7 cellular contexts compared by ENCODE assay signal in genomic region chr22:44497218-44497903, GRCh38. TPM values are rescaled to one million over a fixed set of nuclear protein-coding genes. Genes with fewer than 3 reads are reported as not detected.
DNase-seq lines count a peak whose midpoint lies in the region; ATAC-seq, FAIRE-seq and TF ChIP-seq lines count a peak whose summit lies in the region.

No MANE protein-coding gene starts in this region.

- no peak for TF ChIP-seq CTCF in RWPE2 (IDR thresholded peaks at IDR 0.05; ENCODE audit: poor library complexity, severe bottlenecking)
- no peak for TF ChIP-seq CTCF in epithelial cell of proximal tubule (conservative IDR thresholded peaks at IDR 0.05; ENCODE audit: low read depth, low read length)

- FAIRE-seq in GM19239 (lab: Jason Lieb, UNC) = no peak

- H3K9me3 ChIP-seq in RWPE2 (ENCODE audit: severe bottlenecking) = no peaks in the 10 kb centered on the region

- H3K27me3 Mint-ChIP-seq in naive thymus-derived CD8-positive, alpha-beta T cell = no peaks in the 10 kb centered on the region

- H3K27ac Mint-ChIP-seq in naive thymus-derived CD8-positive, alpha-beta T cell = peak overlapping the region in 9 of 10 donors; percentile 85 to 99 (median 92)

- H3K36me3 ChIP-seq in RWPE2 (ENCODE audit: low read depth) = peaks cover 21% of the 10 kb centered on the region

- H3K4me1 ChIP-seq in RWPE2 (ENCODE audit: insufficient read depth, poor library complexity, severe bottlenecking) = no peaks in the 10 kb centered on the region

- peak; percentile 24 for DNase-seq in GM19239 (ENCODE audit: insufficient read length, low spot score)
- no peak for DNase-seq in RWPE2 (ENCODE audit: low spot score)
- DNase-seq in epithelial cell of proximal tubule (ENCODE audit: low read depth) = no peak
- peak in 3 of 10 donors; percentile 21 to 68 (median 29) for DNase-seq in naive thymus-derived CD8-positive, alpha-beta T cell
- DNase-seq in stimulated activated CD8-positive, alpha-beta memory T cell treated with anti-CD3 and anti-CD28 coated beads, Interleukin-4, amount 100 ng/mL, for 48 hours = no peak
- no peak for DNase-seq in KG1 (lab: John Stamatoyannopoulos, UW)

- POLR2A ChIA-PET in naive thymus-derived CD8-positive, alpha-beta T cell (lab: Charles Lee) = interaction anchor here (1.3 kb wide), 1 partner anchor 36 kb away, joined by 4 read pairs; no protein-coding TSS in a partner anchor

- H3K9me3 Mint-ChIP-seq in naive thymus-derived CD8-positive, alpha-beta T cell = peaks cover 0 to 22% (median 0%) of the 10 kb centered on the region in 9 donors

- H3K27me3 ChIP-seq in RWPE2 (ENCODE audit: insufficient read depth, poor library complexity, severe bottlenecking) = no peaks in the 10 kb centered on the region

- peak overlapping the region; percentile 88 for H3K4me3 ChIP-seq in RWPE2 (ENCODE audit: severe bottlenecking)
- peak overlapping the region; percentile 74 for H3K4me3 ChIP-seq in epithelial cell of proximal tubule (ENCODE audit: low read depth, low read length)

- no peak; the same call in 2 of the 3 replicates for ATAC-seq in RWPE2 (ENCODE audit: low read depth)
- no peak for ATAC-seq in naive thymus-derived CD8-positive, alpha-beta T cell
- no peak for ATAC-seq in GM19351 (IDR thresholded peaks at IDR 0.05; ENCODE audit: unreplicated experiment)

- H3K27ac ChIP-seq in RWPE2 (ENCODE audit: poor library complexity, severe bottlenecking) = peak overlapping the region; percentile 37

- H3K4me1 Mint-ChIP-seq in naive thymus-derived CD8-positive, alpha-beta T cell = peaks cover 29 to 57% (median 53%) of the 10 kb centered on the region in 4 donors

- peak overlapping the region; percentile 53 to 83 (median 78) for H3K4me3 Mint-ChIP-seq in naive thymus-derived CD8-positive, alpha-beta T cell

- peaks cover 0 to 7% (median 0%) of the 10 kb centered on the region in 3 donors for H3K36me3 Mint-ChIP-seq in naive thymus-derived CD8-positive, alpha-beta T cell

RNA-seq across cellular contexts. Expression of gene RTL6, which starts 0.7 kb away (rescaled TPM):
- 25.3 and 25.4 TPM in 2 replicates for total RNA-seq in epithelial cell of proximal tubule
- total RNA-seq in naive thymus-derived CD8-positive, alpha-beta T cell = 10 to 100 TPM; 15.7 to 16.7 TPM
- polyA plus RNA-seq in naive thymus-derived CD8-positive, alpha-beta T cell = 1 to 10 TPM; 3.9 to 8.7 (median 7.2) TPM
